Comparison of ENCODE assay signal across 11 cellular contexts in the genomic region with DNA sequence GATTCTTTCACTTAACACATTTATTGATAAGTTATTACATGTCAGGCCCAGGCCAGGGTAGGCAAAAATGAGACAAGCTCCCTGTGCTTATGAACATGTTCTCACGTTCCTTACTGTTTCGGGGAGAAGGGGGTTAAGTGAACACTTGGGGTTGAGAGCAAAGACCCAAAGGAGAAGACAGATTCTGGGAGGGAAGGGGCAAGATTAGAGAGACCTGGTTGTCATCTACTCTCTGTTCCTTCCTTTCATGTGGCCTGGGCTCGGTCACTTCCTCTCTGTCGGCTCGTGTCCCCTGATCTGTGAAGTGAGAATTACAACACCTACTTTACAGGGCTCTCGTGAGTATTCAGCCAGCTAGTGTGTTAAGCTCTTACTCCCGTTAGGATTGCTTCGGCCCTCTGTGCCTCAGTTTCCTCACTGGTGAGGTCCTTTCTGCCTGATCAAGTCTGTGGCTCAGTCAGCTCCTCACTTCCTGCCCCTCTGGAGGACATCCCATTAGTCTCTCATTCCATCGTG.
DNase-seq lines count a peak whose midpoint lies in the region; ATAC-seq lines count a peak whose summit lies in the region.
"Had no signal": no experiment of that assay in that cellular context is flagged by ENCODE, and none has a peak within 500 bp of the region (broad histone marks: within the 10 kb centered on the region; RNA-seq: fewer than 3 reads in every experiment).

No MANE protein-coding gene starts in this region.

- H3K4me3 ChIP-seq in HAP-1: no peak overlapping the region

- H3K27me3 ChIP-seq in HAP-1 (ENCODE audit: low read depth): no peaks in the 10 kb centered on the region

- H3K36me3 ChIP-seq in HAP-1 (replicated peaks): no peaks in the 10 kb centered on the region

- ATAC-seq in GM18861 (IDR thresholded peaks at IDR 0.05; ENCODE audit: unreplicated experiment): peak; percentile 18
- peak; percentile 33 for ATAC-seq in HG03342 (IDR thresholded peaks at IDR 0.05; ENCODE audit: unreplicated experiment)
- ATAC-seq in HG03045 (IDR thresholded peaks at IDR 0.05; ENCODE audit: unreplicated experiment): no peak

- no peaks in the 10 kb centered on the region for H3K4me1 ChIP-seq in HAP-1

- DNase-seq in AML-193 (lab: John Stamatoyannopoulos, UW) (peak; percentile 79 to 87), UCSD-AML1 (lab: John Stamatoyannopoulos, UW; ENCODE audit: unreplicated experiment) (peak; percentile 36), DMS153 (lab: John Stamatoyannopoulos, UW) (no peak), HAP-1 (ENCODE audit: low spot score in 2 of 2) (no peak), OCI-M2 (lab: John Stamatoyannopoulos, UW; ENCODE audit: unreplicated experiment) (no peak)
- DNase-seq: Calu3; NCI-H524; stimulated activated CD4-positive, alpha-beta T cell treated with anti-CD3 and anti-CD28 coated beads, Interleukin-2, amount 100 ng/mL, for 48 hours had no signal

- no peaks in the 10 kb centered on the region for H3K9me3 ChIP-seq in HAP-1

- in situ Hi-C loops in HAP-1 (cut with MboI; ENCODE audit: low sequenced_read_pairs): no loop called here

Comparison
In these comparisons a context has a peak if more than half of its experiments do, and no peak if none do; other contexts are left out.
1. DNase-seq: peak in AML-193 (2 of 2) and UCSD-AML1 (single experiment); none in DMS153 (single experiment), HAP-1 (0 of 2) and OCI-M2 (single experiment).